Comparison of ENCODE assay signal across 1 cellular context in genomic region chr16:84137287-84137686, GRCh38.
TF ChIP-seq lines count a peak whose summit lies in the region.

No MANE protein-coding gene starts in this region.

TF ChIP-seq in K562, 482 proteins besides CTCF, POLR2A, EP300 and RAD21 (continued from another document):
- TF ChIP-seq JUN (IDR thresholded peaks at IDR 0.05; ENCODE audit: borderline replicate concordance, low read depth, low read length) (no peak), JUN (CRISPR knock-in tag; IDR thresholded peaks at IDR 0.05; ENCODE audit: borderline replicate concordance) (no peak), CBX3 (IDR thresholded peaks at IDR 0.05; ENCODE audit: borderline replicate concordance in 1 of 2, low read length in 2 of 2) (no peak), ZBTB33 (CRISPR knock-in tag; IDR thresholded peaks at IDR 0.05) (peak; percentile 62), THAP12 (CRISPR knock-in tag; IDR thresholded peaks at IDR 0.05) (peak; percentile 15; the same call in 1 of the 2 replicates), VEZF1 (CRISPR knock-in tag; IDR thresholded peaks at IDR 0.05) (peak; percentile 33; the same call in 1 of the 2 replicates), PYGO2 (tag; IDR thresholded peaks at IDR 0.05) (no peak), ZFP36 (IDR thresholded peaks at IDR 0.05; ENCODE audit: low read depth, low read length, partially characterized antibody) (no peak), THRA (IDR thresholded peaks at IDR 0.05) (no peak)
